Comparison of ENCODE assay signal across 11 cellular contexts in genomic region chr2:238771193-238771592, GRCh38.
DNase-seq lines count a peak whose midpoint lies in the region; ATAC-seq and TF ChIP-seq lines count a peak whose summit lies in the region.
"Had no signal": no experiment of that assay in that cellular context is flagged by ENCODE, and none has a peak within 500 bp of the region (broad histone marks: within the 10 kb centered on the region; RNA-seq: fewer than 3 reads in every experiment).

No MANE protein-coding gene starts in this region.

- no peak overlapping the region for H4K8ac ChIP-seq in mesendoderm (ENCODE audit: low read depth, low read length)

- peak; percentile 25 for TF ChIP-seq CTCF in LNCaP clone FGC (IDR thresholded peaks at IDR 0.05; ENCODE audit: control insufficient read depth, extremely low read depth, insufficient read depth)

- H3K79me2 ChIP-seq in mesendoderm (ENCODE audit: control insufficient read depth, insufficient read depth, low read length): no peaks in the 10 kb centered on the region

- H3K4me1 ChIP-seq in mesendoderm (ENCODE audit: control insufficient read depth, low read depth, low read length): no peaks in the 10 kb centered on the region

- CTCF ChIA-PET in activated naive CD4-positive, alpha-beta T cell treated with anti-CD3 and anti-CD28 coated beads, Interleukin-2, amount 10 ng/mL, durations not matched to agents 7 days and 5 days (lab: Charles Lee): interaction anchor here (1.0 kb wide), 1 partner anchor 14 kb away, joined by 4 read pairs; no protein-coding TSS in a partner anchor

- H3K79me1 ChIP-seq in mesendoderm (ENCODE audit: low read length): no peaks in the 10 kb centered on the region

- H2BK120ac ChIP-seq in mesendoderm (ENCODE audit: low read depth, low read length): no peak overlapping the region

- H3K9me3 Mint-ChIP-seq in natural killer cell treated with Interleukin-12 subunit alpha and Interleukin-12 subunit beta and Interleukin-15 and Interleukin-18, amount 100 ng/mL, for 72 hours: no peaks in the 10 kb centered on the region
- no peaks in the 10 kb centered on the region for H3K9me3 Mint-ChIP-seq in activated naive CD4-positive, alpha-beta T cell treated with anti-CD3 and anti-CD28 coated beads, Interleukin-2, amount 10 ng/mL, durations not matched to agents 7 days and 5 days

- no peak overlapping the region for H3K4me3 ChIP-seq in LNCaP clone FGC (ENCODE audit: low read depth, low read length)
- H3K4me3 ChIP-seq in mesendoderm (ENCODE audit: low read length): no peak overlapping the region

- no peak overlapping the region for H4K5ac ChIP-seq in mesendoderm (ENCODE audit: low read length)

- no peak overlapping the region for H2BK15ac ChIP-seq in mesendoderm (replicated peaks; ENCODE audit: low read depth)

- H2AK5ac ChIP-seq in mesendoderm (ENCODE audit: low read length): no peak overlapping the region

- WGBS in mesendoderm (ENCODE audit: extremely low coverage, insufficient coverage, low lambda C conversion rate): no CpG with 5 or more reads among the region's 6 CpGs

- no peaks in the 10 kb centered on the region for H3K36me3 ChIP-seq in mesendoderm (ENCODE audit: control insufficient read depth, insufficient read depth, low read length)

- H3K56ac ChIP-seq in mesendoderm (ENCODE audit: low read length): no peak overlapping the region

- H3K27ac Mint-ChIP-seq in natural killer cell treated with Interleukin-12 subunit alpha and Interleukin-12 subunit beta and Interleukin-15 and Interleukin-18, amount 100 ng/mL, for 72 hours: no peak overlapping the region
- no peak overlapping the region for H3K27ac Mint-ChIP-seq in activated naive CD4-positive, alpha-beta T cell treated with anti-CD3 and anti-CD28 coated beads, Interleukin-2, amount 10 ng/mL, durations not matched to agents 7 days and 5 days
- H3K27ac Mint-ChIP-seq: IgD-negative memory B cell, naive B cell had no signal

- H3K4me3 Mint-ChIP-seq in natural killer cell treated with Interleukin-12 subunit alpha and Interleukin-12 subunit beta and Interleukin-15 and Interleukin-18, amount 100 ng/mL, for 72 hours: no peak overlapping the region
- H3K4me3 Mint-ChIP-seq in activated naive CD4-positive, alpha-beta T cell treated with anti-CD3 and anti-CD28 coated beads, Interleukin-2, amount 10 ng/mL, durations not matched to agents 7 days and 5 days: no peak overlapping the region
- H3K4me3 Mint-ChIP-seq: IgD-negative memory B cell, naive B cell had no signal

- H3K36me3 Mint-ChIP-seq in natural killer cell treated with Interleukin-12 subunit alpha and Interleukin-12 subunit beta and Interleukin-15 and Interleukin-18, amount 100 ng/mL, for 72 hours: no peaks in the 10 kb centered on the region
- H3K36me3 Mint-ChIP-seq in activated naive CD4-positive, alpha-beta T cell treated with anti-CD3 and anti-CD28 coated beads, Interleukin-2, amount 10 ng/mL, durations not matched to agents 7 days and 5 days: no peaks in the 10 kb centered on the region

- H3K4me2 ChIP-seq in mesendoderm (ENCODE audit: low read length): no peak overlapping the region

- no peak overlapping the region for H3K9ac ChIP-seq in mesendoderm (ENCODE audit: low read length)

- H3K27me3 ChIP-seq in mesendoderm (ENCODE audit: insufficient read depth, low read length, poor library complexity): no peaks in the 10 kb centered on the region

- H3K4ac ChIP-seq in mesendoderm (ENCODE audit: low read depth, low read length): no peak overlapping the region

- no peak overlapping the region for H2BK5ac ChIP-seq in mesendoderm (ENCODE audit: low read length)

- no peak for ATAC-seq in natural killer cell treated with Interleukin-12 subunit alpha and Interleukin-12 subunit beta and Interleukin-15 and Interleukin-18, amount 100 ng/mL, for 72 hours

- peaks cover 33 to 37% of the 10 kb centered on the region in 2 donors for H3K27me3 Mint-ChIP-seq in natural killer cell treated with Interleukin-12 subunit alpha and Interleukin-12 subunit beta and Interleukin-15 and Interleukin-18, amount 100 ng/mL, for 72 hours
- H3K27me3 Mint-ChIP-seq in activated naive CD4-positive, alpha-beta T cell treated with anti-CD3 and anti-CD28 coated beads, Interleukin-2, amount 10 ng/mL, durations not matched to agents 7 days and 5 days: peaks cover 26% of the 10 kb centered on the region

- DNase-seq in Ammon's horn (ENCODE audit: low spot score) (peak; percentile 29), LNCaP clone FGC (ENCODE audit: low read depth) (no peak), cerebellar cortex (ENCODE audit: low spot score) (peak; percentile 4), mesendoderm (peak; percentile 67), NCI-H446 (lab: John Stamatoyannopoulos, UW) (no peak), C1 segment of cervical spinal cord (lab: John Stamatoyannopoulos, UW) (no peak)
- DNase-seq in natural killer cell treated with Interleukin-12 subunit alpha and Interleukin-12 subunit beta and Interleukin-15 and Interleukin-18, amount 100 ng/mL, for 72 hours (ENCODE audit: low spot score): no peak
- no peak for DNase-seq in activated naive CD4-positive, alpha-beta T cell treated with anti-CD3 and anti-CD28 coated beads, Interleukin-2, amount 10 ng/mL, durations not matched to agents 7 days and 5 days
- DNase-seq: naive B cell; stimulated activated CD4-positive, alpha-beta T cell treated with anti-CD3 and anti-CD28 coated beads, Interleukin-2, amount 100 ng/mL, for 24 hours had no signal

- H3K18ac ChIP-seq in mesendoderm (ENCODE audit: low read length): no peak overlapping the region

- H3K27ac ChIP-seq in mesendoderm (ENCODE audit: low read depth, low read length): no peak overlapping the region

- no peaks in the 10 kb centered on the region for H3K4me1 Mint-ChIP-seq in natural killer cell treated with Interleukin-12 subunit alpha and Interleukin-12 subunit beta and Interleukin-15 and Interleukin-18, amount 100 ng/mL, for 72 hours (ENCODE audit: low read depth in 2 of 2)
- no peaks in the 10 kb centered on the region for H3K4me1 Mint-ChIP-seq in activated naive CD4-positive, alpha-beta T cell treated with anti-CD3 and anti-CD28 coated beads, Interleukin-2, amount 10 ng/mL, durations not matched to agents 7 days and 5 days

- no peak overlapping the region for H3K23ac ChIP-seq in mesendoderm (ENCODE audit: low read length)

Comparison
In these comparisons a context has a peak if more than half of its experiments do, and no peak if none do; other contexts are left out.
1. DNase-seq: peak in Ammon's horn (single experiment), cerebellar cortex (single experiment) and mesendoderm (single experiment); none in LNCaP clone FGC (single experiment), NCI-H446 (0 of 2), C1 segment of cervical spinal cord (0 of 14), natural killer cell treated with Interleukin-12 subunit alpha and Interleukin-12 subunit beta and Interleukin-15 and Interleukin-18, amount 100 ng/mL, for 72 hours (single experiment) and activated naive CD4-positive, alpha-beta T cell treated with anti-CD3 and anti-CD28 coated beads, Interleukin-2, amount 10 ng/mL, durations not matched to agents 7 days and 5 days (single experiment).